ENCODE assay signal across 27 cellular contexts in the genomic region with DNA sequence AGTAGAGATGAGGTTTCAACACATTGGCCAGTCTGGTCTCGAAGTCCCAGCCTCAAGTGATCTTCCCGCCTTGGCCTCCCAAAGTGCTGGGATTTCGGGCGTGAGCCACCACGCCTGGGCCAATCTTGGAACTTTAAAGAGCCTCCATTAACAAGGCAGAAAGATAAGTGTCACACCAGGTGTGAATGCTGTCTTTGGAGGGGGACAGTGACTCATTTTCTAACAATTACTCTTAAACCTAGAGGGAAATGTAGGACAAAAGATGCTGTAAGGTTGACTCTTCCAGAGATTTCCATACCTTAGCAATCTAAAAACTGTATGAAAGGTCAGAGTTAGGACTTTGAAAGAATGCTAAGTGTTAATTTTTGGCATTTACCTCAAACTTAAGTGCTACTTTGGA.
DNase-seq lines count a peak whose midpoint lies in the region; ATAC-seq and TF ChIP-seq lines count a peak whose summit lies in the region.
"Had no signal": no experiment of that assay in that cellular context is flagged by ENCODE, and none has a peak within 500 bp of the region (broad histone marks: within the 10 kb centered on the region; RNA-seq: fewer than 3 reads in every experiment).

No MANE protein-coding gene starts in this region.

- ATAC-seq in right cardiac atrium (no peak), PC-3 (no peak)
- ATAC-seq: sciatic nerve had no signal

- no peak overlapping the region for H2AFZ ChIP-seq in PC-3 (ENCODE audit: low read length)

- in situ Hi-C loops in KBM-7 (cut with MboI; ENCODE audit: low pct_unique_long_range_greater_than_20kb, low sequenced_read_pairs), result no loop called here

- CTCF ChIA-PET in PC-3 (lab: Charles Lee), result no interaction called here

- H3K4me2 ChIP-seq in PC-3 (ENCODE audit: low read length), result no peak overlapping the region

- no TSS peak for BruUV-seq in PC-3 (replicated peaks; lab: Mats Ljungman, UMichigan)

- H3K9me2 ChIP-seq in PC-3 (replicated peaks; ENCODE audit: low read length), result no peaks in the 10 kb centered on the region

- peaks cover 2% of the 10 kb centered on the region for H3F3A ChIP-seq in PC-3 (ENCODE audit: low read length, unreplicated experiment)

- H3K4me3 ChIP-seq in cardiac muscle cell, result no peak overlapping the region
- H3K4me3 ChIP-seq in right cardiac atrium (ENCODE audit: low read length), result no peak overlapping the region
- H3K4me3 ChIP-seq in endodermal cell (ENCODE audit: low read length), result no peak overlapping the region
- no peak overlapping the region for H3K4me3 ChIP-seq in PC-3 (ENCODE audit: low read length)
- H3K4me3 ChIP-seq: lung had no signal

- 96% methylated on average over 5 of the region's 5 CpGs for WGBS in right cardiac atrium
- WGBS in endodermal cell (ENCODE audit: insufficient coverage in 1 of 2, insufficient read length in 1 of 2), 2 experiments, result 95 to 100% methylated on average over 1 to 5 of the region's 5 CpGs

- H3K36me3 ChIP-seq in cardiac muscle cell, result peaks cover 5% of the 10 kb centered on the region
- peaks cover 86% of the 10 kb centered on the region for H3K36me3 ChIP-seq in endodermal cell (ENCODE audit: control insufficient read depth, insufficient read depth, low read length)
- peaks cover 26% of the 10 kb centered on the region for H3K36me3 ChIP-seq in PC-3 (ENCODE audit: low read depth, low read length)
- H3K36me3 ChIP-seq: WERI-Rb-1 had no signal

- H3K9me3 Mint-ChIP-seq in endodermal cell, result no peaks in the 10 kb centered on the region
- no peaks in the 10 kb centered on the region for H3K9me3 Mint-ChIP-seq in neural crest cell
- H3K9me3 Mint-ChIP-seq: activated T-helper 2 cell treated with anti-CD3 and anti-CD28 coated beads, Interferon-gamma antibody, Interleukin-2, Interleukin-4, amounts not matched to agents 10 μg/mL and 5 μg/mL and 100 μg/mL, durations not matched to agents 14 hours and 24 hours and 36 hours; CD4-positive, alpha-beta T cell had no signal

- no peak overlapping the region for H3K4me3 Mint-ChIP-seq in endodermal cell
- no peak overlapping the region for H3K4me3 Mint-ChIP-seq in neural crest cell
- H3K4me3 Mint-ChIP-seq: CD4-positive, alpha-beta T cell; type B pancreatic cell had no signal

- H3K27me3 ChIP-seq in cardiac muscle cell (no peaks in the 10 kb centered on the region), right cardiac atrium (ENCODE audit: control insufficient read depth, insufficient read depth) (no peaks in the 10 kb centered on the region), endodermal cell (ENCODE audit: control insufficient read depth, insufficient read depth, low read length, poor library complexity, severe bottlenecking) (no peaks in the 10 kb centered on the region), PC-3 (ENCODE audit: low read length) (no peaks in the 10 kb centered on the region)

- H3K9me3 ChIP-seq in cardiac muscle cell (ENCODE audit: low read depth) (no peaks in the 10 kb centered on the region), right cardiac atrium (ENCODE audit: control insufficient read depth, low read length) (no peaks in the 10 kb centered on the region), endodermal cell (ENCODE audit: control insufficient read depth, low read length) (peaks cover 9% of the 10 kb centered on the region), PC-3 (ENCODE audit: low read length) (no peaks in the 10 kb centered on the region)

- intact Hi-C loops in right cardiac atrium (cut with DNase I), result no loop called here
- intact Hi-C loops in PC-3 (cut with micrococcal nuclease), result no loop called here

- peaks cover 93% of the 10 kb centered on the region for H3K79me2 ChIP-seq in PC-3 (ENCODE audit: low read length)

- POLR2A ChIA-PET in PC-3 (lab: Charles Lee; ENCODE audit: unreplicated experiment), result no interaction called here

- TF ChIP-seq CTCF in cardiac muscle cell (IDR thresholded peaks at IDR 0.05; ENCODE audit: low read depth, low read length) (no peak), endodermal cell (conservative IDR thresholded peaks at IDR 0.05) (no peak), neural crest cell (conservative IDR thresholded peaks at IDR 0.05) (no peak), PC-3 (conservative IDR thresholded peaks at IDR 0.05; ENCODE audit: low read depth, low read length) (no peak)

- peak overlapping the region; percentile 55 for H3K27ac Mint-ChIP-seq in endodermal cell
- H3K27ac Mint-ChIP-seq in neural crest cell (ENCODE audit: unreplicated experiment), result peak overlapping the region; percentile 90
- H3K27ac Mint-ChIP-seq: CD4-positive, alpha-beta T cell had no signal

- H3K27me3 Mint-ChIP-seq in endodermal cell (ENCODE audit: insufficient read depth) (no peaks in the 10 kb centered on the region), neural crest cell (ENCODE audit: low read depth) (no peaks in the 10 kb centered on the region)
- H3K27me3 Mint-ChIP-seq: CD4-positive, alpha-beta T cell had no signal

- H3K4me1 Mint-ChIP-seq in endodermal cell (peaks cover 37% of the 10 kb centered on the region), neural crest cell (peaks cover 41% of the 10 kb centered on the region)

- H3K27ac ChIP-seq in cardiac muscle cell (peak overlapping the region; percentile 39), right cardiac atrium (ENCODE audit: low read length) (no peak overlapping the region), endodermal cell (ENCODE audit: low read depth, low read length) (no peak overlapping the region), PC-3 (ENCODE audit: low read length) (no peak overlapping the region)
- H3K27ac ChIP-seq: 22Rv1, WERI-Rb-1 had no signal

- H3K36me3 Mint-ChIP-seq in endodermal cell (ENCODE audit: low read depth) (peaks cover 78% of the 10 kb centered on the region), neural crest cell (ENCODE audit: low read depth) (peaks cover 10% of the 10 kb centered on the region)

- peaks cover 11% of the 10 kb centered on the region for H3K4me1 ChIP-seq in cardiac muscle cell (ENCODE audit: low read depth)
- H3K4me1 ChIP-seq in right cardiac atrium (ENCODE audit: control insufficient read depth, insufficient read depth, low read length), result peaks cover 7% of the 10 kb centered on the region
- peaks cover 6% of the 10 kb centered on the region for H3K4me1 ChIP-seq in endodermal cell (ENCODE audit: control insufficient read depth, insufficient read depth, low read length)
- H3K4me1 ChIP-seq in PC-3 (ENCODE audit: insufficient read depth, low read length), result peaks cover 40% of the 10 kb centered on the region

- H3K9ac ChIP-seq in endodermal cell (ENCODE audit: extremely low read depth, low read length, poor library complexity, severe bottlenecking) (no peak overlapping the region), PC-3 (ENCODE audit: low read length) (no peak overlapping the region)

- DNase-seq in cardiac muscle cell (ENCODE audit: low read depth in 1 of 2, low spot score in 1 of 2), result no peak
- no peak for DNase-seq in right cardiac atrium
- no peak for DNase-seq in endodermal cell
- no peak for DNase-seq in neural crest cell (ENCODE audit: low read depth, low spot score)
- DNase-seq in NCI-H1105 (lab: John Stamatoyannopoulos, UW), result no peak
- no peak for DNase-seq in KBM-7
- no peak for DNase-seq in PC-3
- no peak for DNase-seq in AML-193 (lab: John Stamatoyannopoulos, UW)
- DNase-seq: activated CD4-positive, alpha-beta T cell treated with anti-CD3 and anti-CD28 coated beads for 48 hours; activated CD8-positive, alpha-beta memory T cell treated with anti-CD3 and anti-CD28 coated beads for 24 hours; activated naive CD4-positive, alpha-beta T cell treated with anti-CD3 and anti-CD28 coated beads, Interleukin-2, amount 50 U/mL, for 16 hours; activated T-cell treated with anti-CD3 and anti-CD28 coated beads for 4 hours; CD4-positive, alpha-beta T cell; hippocampal formation; NCI-H1417; NCI-H2107; NCI-H748 treated with DMSO at 0.1 percent for 48 hours; RPMI8226; stimulated activated CD4-positive, alpha-beta T cell treated with anti-CD3 and anti-CD28 coated beads, Interleukin-12 subunit alpha, Interleukin-12 subunit beta, amount 100 ng/mL, for 4 hours; stimulated activated CD4-positive, alpha-beta T cell treated with anti-CD3 and anti-CD28 coated beads, Interleukin-4, amount 100 ng/mL, for 24 hours; T1000; WERI-Rb-1 had no signal

- no peaks in the 10 kb centered on the region for H4K20me1 ChIP-seq in PC-3 (ENCODE audit: low read length)
